24 cellular contexts compared by ENCODE assay signal in the genomic region with DNA sequence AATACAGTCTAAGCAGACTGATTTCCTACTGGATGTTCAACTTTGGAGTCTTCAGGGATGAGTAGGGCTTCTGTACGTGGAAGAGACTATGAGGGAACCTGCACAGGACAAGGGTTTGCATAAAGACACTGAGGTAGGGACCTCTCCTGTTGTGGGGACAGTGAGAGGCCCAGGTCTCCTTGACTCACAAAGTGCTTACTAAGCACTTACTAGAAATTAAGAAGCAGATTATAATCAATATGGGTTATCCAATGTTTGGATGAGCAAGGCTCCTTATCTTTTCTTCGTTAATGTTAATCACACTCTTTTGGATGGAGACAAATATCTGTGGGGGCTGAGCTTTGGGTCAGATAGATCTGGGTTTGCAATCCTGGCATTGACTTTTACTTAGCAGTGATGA. TPM values are rescaled to one million over a fixed set of nuclear protein-coding genes. Genes with fewer than 3 reads are reported as not detected.
"Had no signal": no experiment of that assay in that cellular context is flagged by ENCODE, and none has a peak within 500 bp of the region (broad histone marks: within the 10 kb centered on the region; RNA-seq: fewer than 3 reads in every experiment).

No MANE protein-coding gene starts in this region.

- H3K27ac ChIP-seq: coronary artery, transverse colon had no signal

- H3K4me3 ChIP-seq: coronary artery, gastroesophageal sphincter, heart left ventricle, transverse colon, vagina had no signal

- DNase-seq: activated CD4-positive, alpha-beta T cell treated with anti-CD3 and anti-CD28 coated beads for 48 hours; activated CD4-positive, CD25-positive, alpha-beta regulatory T cell; activated CD8-positive, alpha-beta T cell treated with anti-CD3 and anti-CD28 coated beads, Interleukin-2, amount 10 ng/mL, durations not matched to agents 7 days and 5 days; activated effector memory CD4-positive, alpha-beta T cell treated with Interleukin-2 at 50 U/mL for 16 hours; activated naive CD4-positive, alpha-beta T cell treated with anti-CD3 and anti-CD28 coated beads, Interleukin-2, amount 10 ng/mL, durations not matched to agents 7 days and 5 days; activated naive CD8-positive, alpha-beta T cell treated with anti-CD3 and anti-CD28 coated beads, Interleukin-2, amount 50 U/mL, for 24 hours; activated T-cell treated with anti-CD3 and anti-CD28 coated beads, Interleukin-2, amount 50 U/mL, for 24 hours; anterior cingulate cortex; heart left ventricle; kidney; retina; stimulated activated CD4-positive, alpha-beta T cell treated with anti-CD3 and anti-CD28 coated beads, Interleukin-12 subunit alpha, Interleukin-12 subunit beta, amount 100 ng/mL, for 4 hours; stimulated activated CD4-positive, alpha-beta T cell treated with anti-CD3 and anti-CD28 coated beads, Interleukin-1b, Interleukin-23, amount 100 ng/mL, for 48 hours; stimulated activated CD8-positive, alpha-beta memory T cell treated with anti-CD3 and anti-CD28 coated beads, Interleukin-4, amount 100 ng/mL, for 48 hours; stimulated activated naive CD4-positive, alpha-beta T cell treated with Interleukin-2 at 50 U/mL for 16 hours; substantia nigra; transverse colon had no signal

- H3K4me3 Mint-ChIP-seq: activated CD8-positive, alpha-beta T cell treated with anti-CD3 and anti-CD28 coated beads, Interleukin-2, amount 10 ng/mL, durations not matched to agents 7 days and 5 days; activated naive CD4-positive, alpha-beta T cell treated with anti-CD3 and anti-CD28 coated beads, Interleukin-2, amount 10 ng/mL, durations not matched to agents 7 days and 5 days; activated naive CD8-positive, alpha-beta T cell treated with anti-CD3 and anti-CD28 coated beads, Interleukin-2, amount 50 U/mL, for 24 hours; activated T-cell treated with anti-CD3 and anti-CD28 coated beads, Interleukin-2, amount 50 U/mL, for 24 hours; central memory CD8-positive, alpha-beta T cell; neural crest cell; T-helper 2 cell treated with Interferon-gamma antibody and Interleukin-4, amounts not matched to agents 5 μg/mL and 100 μg/mL, for 36 hours had no signal

- H3K27me3 ChIP-seq: gastroesophageal sphincter, heart left ventricle, transverse colon, vagina had no signal

- FAIRE-seq: kidney had no signal

- ATAC-seq: activated CD8-positive, alpha-beta T cell treated with anti-CD3 and anti-CD28 coated beads, Interleukin-2, amount 10 ng/mL, durations not matched to agents 7 days and 5 days; activated naive CD8-positive, alpha-beta T cell treated with anti-CD3 and anti-CD28 coated beads, Interleukin-2, amount 50 U/mL, for 24 hours; gastroesophageal sphincter; heart left ventricle; left lobe of liver had no signal

- H3K27me3 Mint-ChIP-seq: activated naive CD8-positive, alpha-beta T cell treated with anti-CD3 and anti-CD28 coated beads, Interleukin-2, amount 50 U/mL, for 24 hours; activated T-cell treated with anti-CD3 and anti-CD28 coated beads, Interleukin-2, amount 50 U/mL, for 24 hours; central memory CD8-positive, alpha-beta T cell had no signal

- H3K27ac Mint-ChIP-seq: activated CD8-positive, alpha-beta T cell treated with anti-CD3 and anti-CD28 coated beads, Interleukin-2, amount 10 ng/mL, durations not matched to agents 7 days and 5 days; activated naive CD8-positive, alpha-beta T cell treated with anti-CD3 and anti-CD28 coated beads, Interleukin-2, amount 50 U/mL, for 24 hours; activated T-cell treated with anti-CD3 and anti-CD28 coated beads, Interleukin-2, amount 50 U/mL, for 24 hours; T-helper 2 cell treated with Interferon-gamma antibody and Interleukin-4, amounts not matched to agents 5 μg/mL and 100 μg/mL, for 36 hours had no signal

- H3K9me3 Mint-ChIP-seq: activated naive CD8-positive, alpha-beta T cell treated with anti-CD3 and anti-CD28 coated beads, Interleukin-2, amount 50 U/mL, for 24 hours; activated T-cell treated with anti-CD3 and anti-CD28 coated beads, Interleukin-2, amount 50 U/mL, for 24 hours; central memory CD8-positive, alpha-beta T cell; T-helper 2 cell treated with Interferon-gamma antibody and Interleukin-4, amounts not matched to agents 5 μg/mL and 100 μg/mL, for 36 hours had no signal

- H3K9me3 ChIP-seq: gastroesophageal sphincter, heart left ventricle, transverse colon, vagina had no signal

- H3K36me3 ChIP-seq: gastroesophageal sphincter, transverse colon, vagina had no signal

RNA-seq across cellular contexts. Expression of a gene that starts 45.8 kb away (rescaled TPM):
- total RNA-seq: neural crest cell had no signal
